11 cellular contexts compared by ENCODE assay signal in genomic region chr3:69541059-69541471, GRCh38.
DNase-seq lines count a peak whose midpoint lies in the region; ATAC-seq and TF ChIP-seq lines count a peak whose summit lies in the region.
"Had no signal": no experiment of that assay in that cellular context is flagged by ENCODE, and none has a peak within 500 bp of the region (broad histone marks: within the 10 kb centered on the region; RNA-seq: fewer than 3 reads in every experiment).

No MANE protein-coding gene starts in this region.

- no peak overlapping the region for H2BK120ac ChIP-seq in trophoblast cell (ENCODE audit: insufficient read depth, low read length, poor library complexity)

- H3K27me3 ChIP-seq in left ventricle myocardium inferior (ENCODE audit: low read depth) (peaks cover 17% of the 10 kb centered on the region), trophoblast cell (ENCODE audit: insufficient read depth, low read length) (peaks cover 28% of the 10 kb centered on the region)

- no peak for TF ChIP-seq CTCF in left ventricle myocardium inferior (IDR thresholded peaks at IDR 0.05; ENCODE audit: borderline replicate concordance)
- TF ChIP-seq CTCF in GM13976 (IDR thresholded peaks at IDR 0.05; ENCODE audit: borderline replicate concordance, control extremely low read depth, extremely low read depth, insufficient read depth, missing control alignments) = no peak

- H4K8ac ChIP-seq in trophoblast cell (ENCODE audit: low read depth, low read length) = no peak overlapping the region

- WGBS in trophoblast cell (ENCODE audit: extremely low coverage, insufficient coverage, insufficient read length) = no CpG with 5 or more reads among the region's 19 CpGs

- H3K4me1 ChIP-seq in left ventricle myocardium inferior = peaks cover 34% of the 10 kb centered on the region
- H3K4me1 ChIP-seq in trophoblast cell (ENCODE audit: control insufficient read depth in 1 of 2, insufficient read depth in 2 of 2, low read length in 2 of 2) = peaks cover 13% of the 10 kb centered on the region in 2 experiments

- H3K9me3 ChIP-seq in T-helper 17 cell (ENCODE audit: control insufficient read depth, low read length, poor library complexity, severe bottlenecking) = no peaks in the 10 kb centered on the region
- no peaks in the 10 kb centered on the region for H3K9me3 ChIP-seq in left ventricle myocardium inferior (replicated peaks)
- H3K9me3 ChIP-seq in trophoblast cell (ENCODE audit: insufficient read depth, low read depth, low read length) = peaks cover 2% of the 10 kb centered on the region

- in situ Hi-C loops in GM13976 (cut with MboI; ENCODE audit: low sequenced_read_pairs, unreplicated experiment) = no loop called here

- no peak overlapping the region for H3K4me2 ChIP-seq in trophoblast cell (ENCODE audit: low read length)

- no peak overlapping the region for H3K9ac ChIP-seq in trophoblast cell (ENCODE audit: low read length)

- H2AK5ac ChIP-seq in trophoblast cell (ENCODE audit: low read length) = no peak overlapping the region

- H3K79me1 ChIP-seq in trophoblast cell (ENCODE audit: low read length) = no peaks in the 10 kb centered on the region

- H3K36me3 Mint-ChIP-seq in T-helper 17 cell (ENCODE audit: low read depth) = no peaks in the 10 kb centered on the region

- ATAC-seq in T-helper 17 cell = no peak
- ATAC-seq: activated T-cell treated with anti-CD3 and anti-CD28 coated beads, Interleukin-2, amount 50 U/mL, for 4 hours had no signal

- no peak overlapping the region for H3K23ac ChIP-seq in trophoblast cell (ENCODE audit: low read length)

- H2BK5ac ChIP-seq in trophoblast cell (ENCODE audit: low read depth, low read length, poor library complexity) = no peak overlapping the region

- no peak overlapping the region for H3K18ac ChIP-seq in trophoblast cell (ENCODE audit: low read length)

- peaks cover 2% of the 10 kb centered on the region for H3K4me1 Mint-ChIP-seq in T-helper 17 cell

- H3K79me2 ChIP-seq in trophoblast cell (ENCODE audit: control insufficient read depth, insufficient read depth, low read length, poor library complexity) = no peaks in the 10 kb centered on the region

- DNase-seq in D341Med (ENCODE audit: low spot score) (peak; percentile 53), T-helper 17 cell (no peak), left ventricle myocardium inferior (no peak), trophoblast cell (peak; percentile 9 to 14), NCI-H2029 treated with DMSO at 0.1 percent for 48 hours (lab: John Stamatoyannopoulos, UW) (no peak), NCI-H146 (lab: John Stamatoyannopoulos, UW) (no peak), GM13976 (ENCODE audit: low spot score) (no peak), NOMO-1 (lab: John Stamatoyannopoulos, UW; ENCODE audit: unreplicated experiment in 2 of 2) (no peak)
- DNase-seq: activated T-cell treated with anti-CD3 and anti-CD28 coated beads, Interleukin-2, amount 50 U/mL, for 4 hours; GOT3 had no signal

- H2AFZ ChIP-seq in trophoblast cell (ENCODE audit: insufficient read depth, low read length, poor library complexity) = no peak overlapping the region

- no peak overlapping the region for H2BK12ac ChIP-seq in trophoblast cell (ENCODE audit: low read length)

- H3K27me3 Mint-ChIP-seq in T-helper 17 cell = peaks cover 45% of the 10 kb centered on the region

- H3K4me3 ChIP-seq in left ventricle myocardium inferior = peak overlapping the region; percentile 82
- H3K4me3 ChIP-seq in trophoblast cell (ENCODE audit: low read depth, low read length) = no peak overlapping the region

- no peak overlapping the region for H4K12ac ChIP-seq in trophoblast cell (ENCODE audit: low read depth, low read length)

- no peak overlapping the region for H3K27ac Mint-ChIP-seq in T-helper 17 cell

- intact Hi-C loops in left ventricle myocardium inferior (cut with micrococcal nuclease) = loop anchor here (10.0 kb wide), 1 partner anchor 96 kb away; no protein-coding TSS in a partner anchor

- no peak overlapping the region for H4K91ac ChIP-seq in trophoblast cell (ENCODE audit: low read depth, low read length)

- H3K27ac ChIP-seq in left ventricle myocardium inferior (replicated peaks) (peak overlapping the region; percentile 70), trophoblast cell (ENCODE audit: low read depth, low read length) (no peak overlapping the region)
- H3K27ac ChIP-seq: C4-2B had no signal

- no peak overlapping the region for H3K14ac ChIP-seq in trophoblast cell (ENCODE audit: low read length)

- peak overlapping the region; percentile 21 for H3K4me3 Mint-ChIP-seq in T-helper 17 cell
- H3K4me3 Mint-ChIP-seq: activated T-cell treated with anti-CD3 and anti-CD28 coated beads, Interleukin-2, amount 50 U/mL, for 4 hours had no signal

- H3K36me3 ChIP-seq in left ventricle myocardium inferior = no peaks in the 10 kb centered on the region
- H3K36me3 ChIP-seq in trophoblast cell (ENCODE audit: control insufficient read depth in 1 of 2, insufficient read depth in 2 of 2, low read length in 2 of 2) = no peaks in the 10 kb centered on the region

- no peak overlapping the region for H3K4ac ChIP-seq in trophoblast cell (ENCODE audit: low read depth, low read length)

Comparison
In these comparisons a context has a peak if more than half of its experiments do, and no peak if none do; other contexts are left out.
1. DNase-seq: peak in D341Med (single experiment) and trophoblast cell (2 of 2); none in T-helper 17 cell (0 of 3), left ventricle myocardium inferior (single experiment), NCI-H2029 treated with DMSO at 0.1 percent for 48 hours (single experiment), NCI-H146 (single experiment), GM13976 (single experiment) and NOMO-1 (0 of 2).